Comparison of ENCODE assay signal across 10 cellular contexts in genomic region chr19:13922118-13922517, GRCh38. TPM values are rescaled to one million over a fixed set of nuclear protein-coding genes. Genes with fewer than 3 reads are reported as not detected.
"Had no signal": no experiment of that assay in that cellular context is flagged by ENCODE, and none has a peak within 500 bp of the region (broad histone marks: within the 10 kb centered on the region; RNA-seq: fewer than 3 reads in every experiment).

No MANE protein-coding gene starts in this region.

RNA-seq across cellular contexts. Expression of gene PODNL1, which starts 16.1 kb away (rescaled TPM):
- total RNA-seq: dermis microvascular lymphatic vessel endothelial cell, kidney epithelial cell, lung microvascular endothelial cell had no signal

RNA-seq across cellular contexts. Expression of gene NANOS3, which starts 45.2 kb away (rescaled TPM):
- total RNA-seq: colonic mucosa, dermis microvascular lymphatic vessel endothelial cell, esophagus mucosa, esophagus squamous epithelium, gastrocnemius medialis, kidney epithelial cell, lower leg skin, mesenteric fat pad, myocyte had no signal
